ENCODE assay signal across 8 cellular contexts in genomic region chr6:33272358-33273128, GRCh38. TPM values are rescaled to one million over a fixed set of nuclear protein-coding genes. Genes with fewer than 3 reads are reported as not detected.
A peak's percentile ranks its signal among the peaks of the same experiment; 100 is the strongest.
DNase-seq lines count a peak whose midpoint lies in the region; ATAC-seq, FAIRE-seq and TF ChIP-seq lines count a peak whose summit lies in the region.

No MANE protein-coding gene starts in this region.

- CTCF ChIA-PET in CD4-positive, alpha-beta memory T cell (lab: Charles Lee; ENCODE audit: partially characterized antibody), result interaction anchor here (1.3 to 4.7 kb wide), 8 partner anchors 11 to 118 kb away, joined by 3 to 35 read pairs (median 11); partner anchors contain the start of genes PFDN6, RGL2, WDR46 and ZBTB22
- CTCF ChIA-PET in endothelial cell of umbilical vein (lab: Charles Lee), result interaction anchor here (1.0 to 2.1 kb wide), 4 partner anchors 11 to 27 kb away, joined by 3 to 9 read pairs (median 6); partner anchors contain the start of gene RGL2

- H2AFZ ChIP-seq in endothelial cell of umbilical vein (ENCODE audit: low read depth, low read length), result no peak overlapping the region
- peak overlapping the region; percentile 100 for H2AFZ ChIP-seq in osteoblast (ENCODE audit: low read length)

- H3K9me3 Mint-ChIP-seq in CD4-positive, alpha-beta memory T cell, result peaks cover 0 to 5% (median 0%) of the 10 kb centered on the region in 8 donors

- dilution Hi-C loops in endothelial cell of umbilical vein (cut with MboI; ENCODE audit: extremely low pct_ligation_motif_present, low sequenced_read_pairs), result no loop called here

- peaks cover 65% of the 10 kb centered on the region for H3K4me1 ChIP-seq in CD4-positive, alpha-beta memory T cell (ENCODE audit: insufficient read depth, low read length)
- H3K4me1 ChIP-seq in endothelial cell of umbilical vein (ENCODE audit: control insufficient read depth, extremely low read depth, insufficient read depth, low read length) (peaks cover 48% of the 10 kb centered on the region), osteoblast (ENCODE audit: insufficient read depth, low read length) (peaks cover 48% of the 10 kb centered on the region)

- TF ChIP-seq CTCF in endothelial cell of umbilical vein (IDR thresholded peaks at IDR 0.05; ENCODE audit: extremely low read depth in 1 of 2, insufficient read depth in 1 of 2, low read depth in 1 of 2, low read length in 2 of 2) (no peak), osteoblast (IDR thresholded peaks at IDR 0.05; ENCODE audit: extremely low read depth, low read depth, low read length) (no peak)

- no peaks in the 10 kb centered on the region for H3K9me1 ChIP-seq in endothelial cell of umbilical vein (replicated peaks; ENCODE audit: control insufficient read depth, extremely low read depth, insufficient read depth, low read length)

- H3K27ac ChIP-seq in CD4-positive, alpha-beta memory T cell (ENCODE audit: low read depth, low read length), result peak overlapping the region; percentile 85
- H3K27ac ChIP-seq in endothelial cell of umbilical vein (ENCODE audit: insufficient read depth, low read depth, low read length), result peak overlapping the region; percentile 85
- H3K27ac ChIP-seq in osteoblast (ENCODE audit: low read depth, low read length), result peak overlapping the region; percentile 95

- ATAC-seq in GM19452 (IDR thresholded peaks at IDR 0.05; ENCODE audit: unreplicated experiment) (no peak), GM21786 (IDR thresholded peaks at IDR 0.05; ENCODE audit: unreplicated experiment) (no peak)

- TSS peak; percentile 60 for BruUV-seq in endothelial cell of umbilical vein (replicated peaks; lab: Mats Ljungman, UMichigan)

- H3K79me2 ChIP-seq in endothelial cell of umbilical vein (ENCODE audit: control insufficient read depth, insufficient read depth, low read length), result peaks cover 48% of the 10 kb centered on the region
- H3K79me2 ChIP-seq in osteoblast (ENCODE audit: insufficient read depth, low read length), result peaks cover 58% of the 10 kb centered on the region

- peak in 2 of 5 donors; percentile 25 to 46 for DNase-seq in CD4-positive, alpha-beta memory T cell
- no peak for DNase-seq in endothelial cell of umbilical vein (ENCODE audit: low read depth, low spot score)
- DNase-seq in osteoblast (ENCODE audit: insufficient read length, low spot score, missing footprints), result no peak
- no peak for DNase-seq in SIG-M5 (lab: John Stamatoyannopoulos, UW)
- no peak for DNase-seq in HuH-7 (ENCODE audit: low spot score)

- H3K4me2 ChIP-seq in endothelial cell of umbilical vein (ENCODE audit: insufficient read depth, low read length), result peak overlapping the region; percentile 97
- H3K4me2 ChIP-seq in osteoblast (ENCODE audit: insufficient read depth, low read length), result peak overlapping the region; percentile 99

- intact Hi-C loops in CD4-positive, alpha-beta memory T cell (cut with micrococcal nuclease), result loop anchor here (1.0 to 10.0 kb wide), 4 partner anchors 72 to 1298 kb away; partner anchors contain the start of genes CUTA, DXO, RXRB and SLC39A7
- intact Hi-C loops in endothelial cell of umbilical vein (cut with micrococcal nuclease), result loop anchor here (1.0 to 5.0 kb wide), 3 partner anchors 27 to 155 kb away; partner anchors contain the start of genes RXRB and SLC39A7

- peak overlapping the region; percentile 96 to 100 (median 98) for H3K4me3 Mint-ChIP-seq in CD4-positive, alpha-beta memory T cell

- H3K27ac Mint-ChIP-seq in CD4-positive, alpha-beta memory T cell, result peak overlapping the region; percentile 97 to 100 (median 99)

- H3K36me3 Mint-ChIP-seq in CD4-positive, alpha-beta memory T cell, result peaks cover 40 to 77% of the 10 kb centered on the region in 2 donors

- peak overlapping the region; percentile 75 to 90 for H3K4me3 ChIP-seq in CD4-positive, alpha-beta memory T cell (ENCODE audit: low read length in 2 of 2)
- H3K4me3 ChIP-seq in endothelial cell of umbilical vein (replicated peaks in 1 of 3; ENCODE audit: insufficient read depth in 1 of 3, low read depth in 1 of 3, low read length in 3 of 3) (peak overlapping the region; percentile 70 to 86 (median 83)), osteoblast (ENCODE audit: insufficient read depth, low read length) (peak overlapping the region; percentile 89)

- no peak for FAIRE-seq in endothelial cell of umbilical vein (lab: Jason Lieb, UNC)

- H3K27me3 Mint-ChIP-seq in CD4-positive, alpha-beta memory T cell, result no peaks in the 10 kb centered on the region

- POLR2A ChIA-PET in CD4-positive, alpha-beta memory T cell (lab: Charles Lee; ENCODE audit: partially characterized antibody), result interaction anchor here (0.5 to 5.4 kb wide), 34 partner anchors 8 to 1301 kb away, joined by 3 to 116 read pairs (median 8); partner anchors contain the start of genes BAK1, BRD2, CUTA and DXO
- POLR2A ChIA-PET in endothelial cell of umbilical vein (lab: Charles Lee), result interaction anchor here (0.9 to 1.7 kb wide), 7 partner anchors 10 to 301 kb away, joined by 3 to 10 read pairs (median 5); partner anchors contain the start of genes RING1 and ZBTB22

- peak overlapping the region; percentile 91 for H3K9ac ChIP-seq in endothelial cell of umbilical vein (replicated peaks; ENCODE audit: extremely low read depth, insufficient read depth, low read length)

- H4K20me1 ChIP-seq in endothelial cell of umbilical vein (replicated peaks; ENCODE audit: control insufficient read depth, extremely low read depth, insufficient read depth, low read length) (peaks cover 5% of the 10 kb centered on the region), osteoblast (ENCODE audit: insufficient read depth, low read length) (peaks cover 47% of the 10 kb centered on the region)

- H3K4me1 Mint-ChIP-seq in CD4-positive, alpha-beta memory T cell, result peaks cover 44 to 81% (median 63%) of the 10 kb centered on the region in 4 donors

- no peak for TF ChIP-seq POLR2A in endothelial cell of umbilical vein (IDR thresholded peaks at IDR 0.05; ENCODE audit: low read depth, low read length)

- no peaks in the 10 kb centered on the region for H3K27me3 ChIP-seq in CD4-positive, alpha-beta memory T cell (ENCODE audit: insufficient read depth, low read length)
- H3K27me3 ChIP-seq in endothelial cell of umbilical vein (ENCODE audit: control insufficient read depth in 2 of 2, insufficient read depth in 2 of 2, low read length in 2 of 2), result no peaks in the 10 kb centered on the region
- H3K27me3 ChIP-seq in osteoblast (ENCODE audit: insufficient read depth, low read length), result no peaks in the 10 kb centered on the region

- no peaks in the 10 kb centered on the region for H3K9me3 ChIP-seq in CD4-positive, alpha-beta memory T cell (ENCODE audit: control insufficient read depth in 1 of 2, low read length in 2 of 2)
- H3K9me3 ChIP-seq in endothelial cell of umbilical vein (replicated peaks; ENCODE audit: control insufficient read depth, insufficient read depth, low read length), result no peaks in the 10 kb centered on the region
- H3K9me3 ChIP-seq in osteoblast (ENCODE audit: low read depth, low read length), result no peaks in the 10 kb centered on the region

- peaks cover 47% of the 10 kb centered on the region for H3K36me3 ChIP-seq in CD4-positive, alpha-beta memory T cell (ENCODE audit: insufficient read depth, low read length)
- H3K36me3 ChIP-seq in endothelial cell of umbilical vein (ENCODE audit: control insufficient read depth in 2 of 2, extremely low read depth in 1 of 2, insufficient read depth in 2 of 2, low read length in 2 of 2), result peaks cover 9 to 22% of the 10 kb centered on the region in 2 experiments
- H3K36me3 ChIP-seq in osteoblast (ENCODE audit: insufficient read depth, low read length), result peaks cover 65% of the 10 kb centered on the region

RNA-seq across cellular contexts. Expression of gene RPS18, which starts 0.7 kb away (rescaled TPM):
- 1,000 to 10,000 TPM; 3,264 to 3,439 TPM for total RNA-seq in CD4-positive, alpha-beta memory T cell
- polyA plus RNA-seq in CD4-positive, alpha-beta memory T cell, result 1,000 to 10,000 TPM; 8,832 to 8,968 TPM
- polyA plus RNA-seq in PFSK-1 (2012; ENCODE audit: insufficient read length, low read depth), result 7,537 TPM
- 2,193 and 2,336 TPM in 2 replicates for total RNA-seq in endothelial cell of umbilical vein
- polyA plus RNA-seq in endothelial cell of umbilical vein, result 4,861 and 5,541 TPM in 2 replicates
- polyA plus RNA-seq in endothelial cell of umbilical vein (2011; cell fraction: cytosol; rRNA removed), result 7,007 and 7,014 TPM in 2 replicates
- polyA plus RNA-seq in endothelial cell of umbilical vein (2011; cell fraction: nucleus; rRNA removed), result 1,795 and 1,961 TPM in 2 replicates
- 4,512 and 4,549 TPM in 2 replicates for polyA plus RNA-seq in endothelial cell of umbilical vein (2012)
- 1,989 and 2,282 TPM in 2 replicates for polyA minus RNA-seq in endothelial cell of umbilical vein
- polyA minus RNA-seq in endothelial cell of umbilical vein (2011; cell fraction: cytosol; rRNA and poly(A)+ RNA removed), result 1,001 TPM
- 146 and 178 TPM in 2 replicates for polyA minus RNA-seq in endothelial cell of umbilical vein (2011; cell fraction: nucleus; rRNA and poly(A)+ RNA removed)
- 1,994 and 2,278 TPM in 2 replicates for total RNA-seq in osteoblast

RNA-seq across cellular contexts. Expression of gene VPS52, which starts 0.9 kb away (rescaled TPM):
- 10 to 100 TPM; 89.4 to 95.7 TPM for total RNA-seq in CD4-positive, alpha-beta memory T cell
- polyA plus RNA-seq in CD4-positive, alpha-beta memory T cell, result 10 to 100 TPM; 13.4 to 18.6 TPM
- 41.8 TPM for polyA plus RNA-seq in PFSK-1 (2012; ENCODE audit: insufficient read length, low read depth)
- total RNA-seq in endothelial cell of umbilical vein (43.8 and 49.2 TPM in 2 replicates), osteoblast (41.3 and 42.7 TPM in 2 replicates)
- 112 and 132 TPM in 2 replicates for polyA plus RNA-seq in endothelial cell of umbilical vein
- polyA plus RNA-seq in endothelial cell of umbilical vein (2011; cell fraction: cytosol; rRNA removed), result 46.6 and 50.0 TPM in 2 replicates
- polyA plus RNA-seq in endothelial cell of umbilical vein (2011; cell fraction: nucleus; rRNA removed), result 401 and 420 TPM in 2 replicates
- polyA plus RNA-seq in endothelial cell of umbilical vein (2012), result 25.9 and 35.2 TPM in 2 replicates
- 161 and 169 TPM in 2 replicates for polyA minus RNA-seq in endothelial cell of umbilical vein
- polyA minus RNA-seq in endothelial cell of umbilical vein (2011; cell fraction: cytosol; rRNA and poly(A)+ RNA removed), result 36.9 TPM
- polyA minus RNA-seq in endothelial cell of umbilical vein (2011; cell fraction: nucleus; rRNA and poly(A)+ RNA removed), result 105 and 144 TPM in 2 replicates

RNA-seq across cellular contexts. Expression of gene B3GALT4, which starts 4.4 kb away (rescaled TPM):
- total RNA-seq in CD4-positive, alpha-beta memory T cell, result 10 to 100 TPM; 43.3 to 46.7 TPM
- 10 to 100 TPM; 22.2 to 30.5 TPM for polyA plus RNA-seq in CD4-positive, alpha-beta memory T cell
- 0.75 TPM for polyA plus RNA-seq in PFSK-1 (2012; ENCODE audit: insufficient read length, low read depth)
- total RNA-seq in endothelial cell of umbilical vein, result 4.1 and 4.5 TPM in 2 replicates
- 5.6 and 7.6 TPM in 2 replicates for polyA plus RNA-seq in endothelial cell of umbilical vein
- 2.6 and 4.7 TPM in 2 replicates for polyA plus RNA-seq in endothelial cell of umbilical vein (2011; cell fraction: cytosol; rRNA removed)
- polyA plus RNA-seq in endothelial cell of umbilical vein (2011; cell fraction: nucleus; rRNA removed), result 1.5 and 2.0 TPM in 2 replicates
- 1.3 and 1.5 TPM in 2 replicates for polyA plus RNA-seq in endothelial cell of umbilical vein (2012)
- 4.4 and 5.1 TPM in 2 replicates for polyA minus RNA-seq in endothelial cell of umbilical vein
- polyA minus RNA-seq in endothelial cell of umbilical vein (2011; cell fraction: cytosol; rRNA and poly(A)+ RNA removed), result 1.8 TPM
- polyA minus RNA-seq in endothelial cell of umbilical vein (2011; cell fraction: nucleus; rRNA and poly(A)+ RNA removed), result 3.4 and 4.7 TPM in 2 replicates
- total RNA-seq in osteoblast, result 3.8 and 4.3 TPM in 2 replicates

RNA-seq across cellular contexts. Expression of gene WDR46, which starts 16.5 kb away (rescaled TPM):
- 10 to 100 TPM; 60.8 to 66.1 TPM for total RNA-seq in CD4-positive, alpha-beta memory T cell
- polyA plus RNA-seq in CD4-positive, alpha-beta memory T cell, result 10 to 100 TPM; 65.8 to 88.9 TPM
- 173 TPM for polyA plus RNA-seq in PFSK-1 (2012; ENCODE audit: insufficient read length, low read depth)
- total RNA-seq in endothelial cell of umbilical vein (66.9 and 71.2 TPM in 2 replicates), osteoblast (85.7 and 86.9 TPM in 2 replicates)
- 53.9 and 61.4 TPM in 2 replicates for polyA plus RNA-seq in endothelial cell of umbilical vein
- 48.5 and 53.8 TPM in 2 replicates for polyA plus RNA-seq in endothelial cell of umbilical vein (2011; cell fraction: cytosol; rRNA removed)
- polyA plus RNA-seq in endothelial cell of umbilical vein (2011; cell fraction: nucleus; rRNA removed), result 142 and 147 TPM in 2 replicates
- polyA plus RNA-seq in endothelial cell of umbilical vein (2012), result 45.7 and 54.4 TPM in 2 replicates
- polyA minus RNA-seq in endothelial cell of umbilical vein, result 67.6 and 70.8 TPM in 2 replicates
- polyA minus RNA-seq in endothelial cell of umbilical vein (2011; cell fraction: cytosol; rRNA and poly(A)+ RNA removed), result 59.2 TPM
- 36.8 and 37.1 TPM in 2 replicates for polyA minus RNA-seq in endothelial cell of umbilical vein (2011; cell fraction: nucleus; rRNA and poly(A)+ RNA removed)

RNA-seq across cellular contexts. Expression of gene PFDN6, which starts 16.9 kb away (rescaled TPM):
- 10 to 100 TPM; 43.6 to 45.5 TPM for total RNA-seq in CD4-positive, alpha-beta memory T cell
- 10 to 100 TPM; 33.1 to 36.7 TPM for polyA plus RNA-seq in CD4-positive, alpha-beta memory T cell
- polyA plus RNA-seq in PFSK-1 (2012; ENCODE audit: insufficient read length, low read depth), result 94.4 TPM
- total RNA-seq in endothelial cell of umbilical vein, result 52.3 and 63.5 TPM in 2 replicates
- polyA plus RNA-seq in endothelial cell of umbilical vein, result 27.5 and 31.0 TPM in 2 replicates
- 51.3 and 61.3 TPM in 2 replicates for polyA plus RNA-seq in endothelial cell of umbilical vein (2011; cell fraction: cytosol; rRNA removed)
- 35.2 and 48.3 TPM in 2 replicates for polyA plus RNA-seq in endothelial cell of umbilical vein (2011; cell fraction: nucleus; rRNA removed)
- polyA plus RNA-seq in endothelial cell of umbilical vein (2012), result 85.6 and 86.7 TPM in 2 replicates
- 20.6 and 22.2 TPM in 2 replicates for polyA minus RNA-seq in endothelial cell of umbilical vein
- 13.7 TPM for polyA minus RNA-seq in endothelial cell of umbilical vein (2011; cell fraction: cytosol; rRNA and poly(A)+ RNA removed)
- polyA minus RNA-seq in endothelial cell of umbilical vein (2011; cell fraction: nucleus; rRNA and poly(A)+ RNA removed), result 9.4 and 17.9 TPM in 2 replicates
- 14.1 and 15.9 TPM in 2 replicates for total RNA-seq in osteoblast
